Comparison of ENCODE assay signal across 2 cellular contexts in the genomic region with DNA sequence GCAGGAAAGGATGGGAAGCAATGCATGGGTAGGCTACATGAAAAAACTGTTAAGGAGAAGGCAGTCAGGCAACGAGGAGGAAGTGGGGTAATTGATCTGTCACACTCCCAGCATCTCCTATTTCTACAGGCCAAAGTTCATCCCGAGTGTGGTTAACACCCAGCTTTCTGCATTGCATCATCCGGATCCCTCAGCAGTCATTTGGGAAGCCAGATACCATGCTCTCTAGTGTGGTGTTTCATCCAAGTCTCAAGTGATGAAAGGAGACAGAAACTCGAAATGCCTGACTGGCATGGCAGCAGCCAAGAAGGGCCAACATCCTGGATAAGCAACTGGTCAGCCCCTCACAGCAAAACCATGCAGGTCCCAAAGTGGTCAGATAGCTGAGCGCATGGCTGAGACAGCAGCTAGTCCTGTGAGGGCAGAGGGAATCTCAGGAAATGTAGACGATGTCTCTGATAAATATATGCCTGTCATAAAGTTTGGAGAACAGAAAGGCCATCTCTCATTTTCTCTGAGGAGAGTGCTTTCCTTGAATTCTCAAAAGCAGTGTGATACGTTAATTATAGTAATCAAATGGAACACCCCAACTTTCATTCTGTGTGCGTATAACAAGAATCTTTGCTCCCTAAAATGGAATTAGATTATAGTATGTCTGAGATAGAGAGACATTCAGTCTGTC.
TF ChIP-seq lines count a peak whose summit lies in the region.

No MANE protein-coding gene starts in this region.

TF ChIP-seq in K562, 482 proteins besides CTCF, POLR2A, EP300 and RAD21 (continued from another document and continues in another):
- TF ChIP-seq, protein P1, sequence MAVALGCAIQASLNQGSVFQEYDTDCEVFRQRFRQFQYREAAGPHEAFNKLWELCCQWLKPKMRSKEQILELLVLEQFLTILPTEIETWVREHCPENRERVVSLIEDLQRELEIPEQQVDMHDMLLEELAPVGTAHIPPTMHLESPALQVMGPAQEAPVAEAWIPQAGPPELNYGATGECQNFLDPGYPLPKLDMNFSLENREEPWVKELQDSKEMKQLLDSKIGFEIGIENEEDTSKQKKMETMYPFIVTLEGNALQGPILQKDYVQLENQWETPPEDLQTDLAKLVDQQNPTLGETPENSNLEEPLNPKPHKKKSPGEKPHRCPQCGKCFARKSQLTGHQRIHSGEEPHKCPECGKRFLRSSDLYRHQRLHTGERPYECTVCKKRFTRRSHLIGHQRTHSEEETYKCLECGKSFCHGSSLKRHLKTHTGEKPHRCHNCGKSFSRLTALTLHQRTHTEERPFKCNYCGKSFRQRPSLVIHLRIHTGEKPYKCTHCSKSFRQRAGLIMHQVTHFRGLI (CRISPR knock-in tag; IDR thresholded peaks at IDR 0.05): 0 out of 2 replicates have a peak, but pooled peaks have one; percentile 43
- TF ChIP-seq DMBX1 (CRISPR knock-in tag; IDR thresholded peaks at IDR 0.05; ENCODE audit: borderline replicate concordance) (peak; percentile 96), GTF2E2 (tag; IDR thresholded peaks at IDR 0.05) (peak; percentile 39; the same call in 1 of the 2 replicates), ZNF175 (CRISPR knock-in tag; IDR thresholded peaks at IDR 0.05; ENCODE audit: low read depth) (peak; percentile 91), MAZ (CRISPR knock-in tag; conservative IDR thresholded peaks at IDR 0.05 in 1 of 2, IDR thresholded peaks at IDR 0.05 in 1 of 2) (peak; percentile 12 to 30; a peak in 1 of 4 replicates), ATF3 (IDR thresholded peaks at IDR 0.05) (peak; percentile 96), ATF3 (CRISPR knock-in tag; conservative IDR thresholded peaks at IDR 0.05) (no peak), MYC (IDR thresholded peaks at IDR 0.05; ENCODE audit: low read depth, low read length) (peak; percentile 70), MYC (CRISPR knock-in tag; IDR thresholded peaks at IDR 0.05; ENCODE audit: borderline replicate concordance, low read depth) (0 out of 2 replicates have a peak, but pooled peaks have one; percentile 63), ARID1B (IDR thresholded peaks at IDR 0.05) (peak; percentile 33; the same call in 1 of the 2 replicates), ZNF76 (CRISPR knock-in tag; IDR thresholded peaks at IDR 0.05; ENCODE audit: borderline replicate concordance) (0 out of 2 replicates have a peak, but pooled peaks have one; percentile 41), JUN (IDR thresholded peaks at IDR 0.05; ENCODE audit: borderline replicate concordance, low read depth, low read length) (peak; percentile 61; the same call in 1 of the 2 replicates), JUN (CRISPR knock-in tag; IDR thresholded peaks at IDR 0.05; ENCODE audit: borderline replicate concordance) (no peak), TRIM24 (IDR thresholded peaks at IDR 0.05) (peak in 1 of 2 experiments; percentile 65; a peak in 2 of 4 replicates), TEAD1 (CRISPR knock-in tag; IDR thresholded peaks at IDR 0.05) (peak in 1 of 2 experiments; percentile 40; a peak in 1 of 4 replicates), CEBPG (CRISPR knock-in tag; IDR thresholded peaks at IDR 0.05) (peak; percentile 91), CEBPG (tag; conservative IDR thresholded peaks at IDR 0.05 in 1 of 2, IDR thresholded peaks at IDR 0.05 in 1 of 2) (peak; percentile 94 to 99), SUPT5H (IDR thresholded peaks at IDR 0.05) (no peak), OTX1 (CRISPR knock-in tag; IDR thresholded peaks at IDR 0.05) (peak; percentile 54; the same call in 1 of the 2 replicates), ZNF41 (CRISPR knock-in tag; conservative IDR thresholded peaks at IDR 0.05) (0 out of 2 replicates have a peak, but pooled peaks have one; percentile 47), MECOM (CRISPR knock-in tag; IDR thresholded peaks at IDR 0.05) (0 out of 2 replicates have a peak, but pooled peaks have one; percentile 4), BACH1 (tag; IDR thresholded peaks at IDR 0.05) (peak; percentile 71; the same call in 1 of the 2 replicates), ARHGAP35 (IDR thresholded peaks at IDR 0.05; ENCODE audit: partially characterized antibody) (no peak)
- TF ChIP-seq, protein P2, sequence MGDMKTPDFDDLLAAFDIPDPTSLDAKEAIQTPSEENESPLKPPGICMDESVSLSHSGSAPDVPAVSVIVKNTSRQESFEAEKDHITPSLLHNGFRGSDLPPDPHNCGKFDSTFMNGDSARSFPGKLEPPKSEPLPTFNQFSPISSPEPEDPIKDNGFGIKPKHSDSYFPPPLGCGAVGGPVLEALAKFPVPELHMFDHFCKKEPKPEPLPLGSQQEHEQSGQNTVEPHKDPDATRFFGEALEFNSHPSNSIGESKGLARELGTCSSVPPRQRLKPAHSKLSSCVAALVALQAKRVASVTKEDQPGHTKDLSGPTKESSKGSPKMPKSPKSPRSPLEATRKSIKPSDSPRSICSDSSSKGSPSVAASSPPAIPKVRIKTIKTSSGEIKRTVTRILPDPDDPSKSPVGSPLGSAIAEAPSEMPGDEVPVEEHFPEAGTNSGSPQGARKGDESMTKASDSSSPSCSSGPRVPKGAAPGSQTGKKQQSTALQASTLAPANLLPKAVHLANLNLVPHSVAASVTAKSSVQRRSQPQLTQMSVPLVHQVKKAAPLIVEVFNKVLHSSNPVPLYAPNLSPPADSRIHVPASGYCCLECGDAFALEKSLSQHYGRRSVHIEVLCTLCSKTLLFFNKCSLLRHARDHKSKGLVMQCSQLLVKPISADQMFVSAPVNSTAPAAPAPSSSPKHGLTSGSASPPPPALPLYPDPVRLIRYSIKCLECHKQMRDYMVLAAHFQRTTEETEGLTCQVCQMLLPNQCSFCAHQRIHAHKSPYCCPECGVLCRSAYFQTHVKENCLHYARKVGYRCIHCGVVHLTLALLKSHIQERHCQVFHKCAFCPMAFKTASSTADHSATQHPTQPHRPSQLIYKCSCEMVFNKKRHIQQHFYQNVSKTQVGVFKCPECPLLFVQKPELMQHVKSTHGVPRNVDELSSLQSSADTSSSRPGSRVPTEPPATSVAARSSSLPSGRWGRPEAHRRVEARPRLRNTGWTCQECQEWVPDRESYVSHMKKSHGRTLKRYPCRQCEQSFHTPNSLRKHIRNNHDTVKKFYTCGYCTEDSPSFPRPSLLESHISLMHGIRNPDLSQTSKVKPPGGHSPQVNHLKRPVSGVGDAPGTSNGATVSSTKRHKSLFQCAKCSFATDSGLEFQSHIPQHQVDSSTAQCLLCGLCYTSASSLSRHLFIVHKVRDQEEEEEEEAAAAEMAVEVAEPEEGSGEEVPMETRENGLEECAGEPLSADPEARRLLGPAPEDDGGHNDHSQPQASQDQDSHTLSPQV (IDR thresholded peaks at IDR 0.05): peak; percentile 53; the same call in 1 of the 2 replicates
- TF ChIP-seq, protein P3, sequence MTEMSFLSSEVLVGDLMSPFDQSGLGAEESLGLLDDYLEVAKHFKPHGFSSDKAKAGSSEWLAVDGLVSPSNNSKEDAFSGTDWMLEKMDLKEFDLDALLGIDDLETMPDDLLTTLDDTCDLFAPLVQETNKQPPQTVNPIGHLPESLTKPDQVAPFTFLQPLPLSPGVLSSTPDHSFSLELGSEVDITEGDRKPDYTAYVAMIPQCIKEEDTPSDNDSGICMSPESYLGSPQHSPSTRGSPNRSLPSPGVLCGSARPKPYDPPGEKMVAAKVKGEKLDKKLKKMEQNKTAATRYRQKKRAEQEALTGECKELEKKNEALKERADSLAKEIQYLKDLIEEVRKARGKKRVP (CRISPR knock-in tag; IDR thresholded peaks at IDR 0.05): peak; percentile 92

TF ChIP-seq in HepG2, 621 proteins besides CTCF, POLR2A, EP300 and RAD21 (continued from another document and continues in another):
- TF ChIP-seq HMGXB3 (CRISPR knock-in tag; IDR thresholded peaks at IDR 0.05; ENCODE audit: borderline replicate concordance) (peak; percentile 80; the same call in 1 of the 2 replicates), ZNF430 (CRISPR knock-in tag; IDR thresholded peaks at IDR 0.05) (peak; percentile 78; the same call in 1 of the 2 replicates), POGZ (CRISPR knock-in tag; IDR thresholded peaks at IDR 0.05) (peak; percentile 95), ARHGAP35 (CRISPR knock-in tag; IDR thresholded peaks at IDR 0.05; ENCODE audit: borderline replicate concordance) (peak; percentile 72; the same call in 1 of the 2 replicates), ZNF562 (CRISPR knock-in tag; IDR thresholded peaks at IDR 0.05; ENCODE audit: borderline replicate concordance) (no peak), XRCC5 (optimal IDR thresholded peaks at IDR 0.05; ENCODE audit: low read length) (peak; percentile 92), ZNF3 (CRISPR knock-in tag; IDR thresholded peaks at IDR 0.05) (peak; percentile 48; the same call in 1 of the 2 replicates), PHF20 (CRISPR knock-in tag; IDR thresholded peaks at IDR 0.05) (no peak; the same call in 1 of the 2 replicates), ZSCAN9 (CRISPR knock-in tag; IDR thresholded peaks at IDR 0.05; ENCODE audit: borderline replicate concordance) (peak; percentile 87), ZBTB8A (CRISPR knock-in tag; IDR thresholded peaks at IDR 0.05; ENCODE audit: borderline replicate concordance, low read depth) (no peak; the same call in 1 of the 2 replicates), ZNF235 (CRISPR knock-in tag; IDR thresholded peaks at IDR 0.05; ENCODE audit: borderline replicate concordance) (no peak), ZNF660 (CRISPR knock-in tag; IDR thresholded peaks at IDR 0.05; ENCODE audit: borderline replicate concordance, low read depth) (no peak), SKI (IDR thresholded peaks at IDR 0.05; ENCODE audit: partially characterized antibody) (no peak), HDAC1 (CRISPR knock-in tag; IDR thresholded peaks at IDR 0.05) (peak; percentile 96), PHF21A (CRISPR knock-in tag; IDR thresholded peaks at IDR 0.05) (peak; percentile 95), ZHX1 (CRISPR knock-in tag; IDR thresholded peaks at IDR 0.05; ENCODE audit: low read depth) (peak; percentile 91), BCLAF1 (IDR thresholded peaks at IDR 0.05) (no peak)
- TF ChIP-seq, protein P4, sequence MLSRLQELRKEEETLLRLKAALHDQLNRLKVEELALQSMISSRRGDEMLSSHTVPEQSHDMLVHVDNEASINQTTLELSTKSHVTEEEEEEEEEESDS (CRISPR knock-in tag; IDR thresholded peaks at IDR 0.05; ENCODE audit: borderline replicate concordance): peak; percentile 80; the same call in 1 of the 2 replicates
